2 cellular contexts compared by ENCODE assay signal in genomic region chr2:199588054-199588453, GRCh38.
TF ChIP-seq lines count a peak whose summit lies in the region.

No MANE protein-coding gene starts in this region.

TF ChIP-seq in HEK293, 187 proteins besides CTCF, POLR2A, EP300 and RAD21 (continued from another document):
- TF ChIP-seq ZNF26 (tag by site-specific recombination; IDR thresholded peaks at IDR 0.05) (no peak), PRDM10 (tag by site-specific recombination; IDR thresholded peaks at IDR 0.05) (no peak), ZNF768 (tag by site-specific recombination; IDR thresholded peaks at IDR 0.05) (no peak), INSM2 (tag by site-specific recombination; IDR thresholded peaks at IDR 0.05) (no peak), TCF7L2 (IDR thresholded peaks at IDR 0.05; ENCODE audit: borderline replicate concordance, low read depth, low read length) (no peak), ZBTB44 (tag by site-specific recombination; IDR thresholded peaks at IDR 0.05) (peak; percentile 63)
TF ChIP-seq in HEK293: peak in this region for 2.

TF ChIP-seq in WTC11, 78 proteins besides CTCF, POLR2A, EP300 and RAD21 (continued from another document):
- TF ChIP-seq E2F5 (CRISPR knock-in tag; IDR thresholded peaks at IDR 0.05) = no peak
- TF ChIP-seq STAT6 (CRISPR knock-in tag; conservative IDR thresholded peaks at IDR 0.05; ENCODE audit: low read depth) = no peak
- no peak for TF ChIP-seq EMX1 (CRISPR knock-in tag; IDR thresholded peaks at IDR 0.05)
- no peak for TF ChIP-seq ZNF396 (CRISPR knock-in tag; IDR thresholded peaks at IDR 0.05; ENCODE audit: borderline replicate concordance)
- TF ChIP-seq MAX (CRISPR knock-in tag; IDR thresholded peaks at IDR 0.05) = no peak
- TF ChIP-seq ATF6 (CRISPR knock-in tag; IDR thresholded peaks at IDR 0.05) = no peak
- no peak for TF ChIP-seq JAZF1 (CRISPR knock-in tag; IDR thresholded peaks at IDR 0.05)
